35 cellular contexts compared by ENCODE assay signal in the genomic region with DNA sequence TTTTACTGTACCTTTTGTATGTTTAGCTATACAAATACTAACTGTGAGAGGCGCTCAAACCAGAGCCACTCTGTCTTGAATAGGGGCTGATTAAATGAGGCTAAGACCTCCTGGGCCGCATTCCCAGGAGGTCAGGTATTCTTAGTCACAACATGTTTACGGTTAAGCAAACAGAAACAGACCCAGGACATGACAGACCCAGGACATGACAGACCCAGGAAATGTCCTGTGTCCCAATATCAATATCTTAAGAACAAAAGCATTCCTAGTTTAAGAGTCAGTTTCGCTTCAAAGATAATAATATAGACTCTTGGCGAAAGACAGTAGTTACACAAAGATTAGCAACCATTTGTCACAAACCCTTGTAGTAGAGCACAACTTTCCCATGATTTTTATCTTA.
DNase-seq lines count a peak whose midpoint lies in the region; ATAC-seq and TF ChIP-seq lines count a peak whose summit lies in the region.
"Had no signal": no experiment of that assay in that cellular context is flagged by ENCODE, and none has a peak within 500 bp of the region (broad histone marks: within the 10 kb centered on the region; RNA-seq: fewer than 3 reads in every experiment).

No MANE protein-coding gene starts in this region.

- no peaks in the 10 kb centered on the region for H3K9me3 ChIP-seq in cardiac muscle cell (ENCODE audit: low read depth)
- H3K9me3 ChIP-seq in right cardiac atrium (ENCODE audit: control insufficient read depth, low read length), result no peaks in the 10 kb centered on the region
- no peaks in the 10 kb centered on the region for H3K9me3 ChIP-seq in prostate gland
- H3K9me3 ChIP-seq in aorta (ENCODE audit: control insufficient read depth, low read length), result peaks cover 1% of the 10 kb centered on the region
- H3K9me3 ChIP-seq: gastrocnemius medialis, right atrium auricular region, stomach, uterus had no signal

- intact Hi-C loops in right cardiac atrium (cut with DNase I) (no loop called here), prostate gland (cut with DNase I) (no loop called here), aorta (cut with DNase I) (no loop called here)

- DNase-seq in cardiac muscle cell (ENCODE audit: low read depth in 1 of 2, low spot score in 1 of 2), result peak in 1 of 2 donors; percentile 13
- no peak for DNase-seq in right cardiac atrium
- DNase-seq in WTC11 (ENCODE audit: low spot score), result no peak
- DNase-seq in prostate gland (ENCODE audit: low spot score), result peak; percentile 24
- no peak for DNase-seq in globus pallidus (ENCODE audit: low spot score)
- no peak for DNase-seq in aorta
- no peak for DNase-seq in activated naive CD4-positive, alpha-beta T cell treated with anti-CD3 and anti-CD28 coated beads, Interleukin-2, amount 50 U/mL, for 16 hours
- DNase-seq: 8988T; activated CD4-positive, alpha-beta T cell treated with anti-CD3 and anti-CD28 coated beads for 4 hours; activated CD8-positive, alpha-beta T cell treated with anti-CD3 and anti-CD28 coated beads, Interleukin-2, amount 10 ng/mL, durations not matched to agents 7 days and 5 days; amygdala; caudate nucleus; DMS79; gastrocnemius medialis; GDM1; hypothalamus; immature natural killer cell; NCI-H1105; NCI-H2029 treated with DMSO at 0.1 percent for 48 hours; NCI-H524 treated with DMSO at 0.1 percent for 48 hours; SHP77; spleen; stimulated activated CD4-positive, alpha-beta T cell treated with anti-CD3 and anti-CD28 coated beads, Interleukin-2, amount 100 ng/mL, for 48 hours; stomach; uterus had no signal

- no peaks in the 10 kb centered on the region; the same call in 1 of the 2 replicates for H3K36me3 Mint-ChIP-seq in WTC11
- H3K36me3 Mint-ChIP-seq: activated naive CD4-positive, alpha-beta T cell treated with anti-CD3 and anti-CD28 coated beads, Interleukin-2, amount 50 U/mL, for 72 hours; CD14-positive monocyte; immature natural killer cell; memory B cell; neural progenitor cell had no signal

- POLR2A ChIA-PET in WTC11 (lab: Charles Lee), result no interaction called here

- CTCF ChIA-PET in WTC11 (lab: Charles Lee), result interaction anchor here (1.0 to 1.4 kb wide), 2 partner anchors 20 to 365 kb away, joined by 3 to 4 read pairs; no protein-coding TSS in a partner anchor

- H3K9me3 Mint-ChIP-seq in WTC11, result peaks cover 2% of the 10 kb centered on the region; the same call in 1 of the 2 replicates
- H3K9me3 Mint-ChIP-seq: activated naive CD4-positive, alpha-beta T cell treated with anti-CD3 and anti-CD28 coated beads, Interleukin-2, amount 50 U/mL, for 72 hours; activated T-helper 17 cell treated with anti-CD3 and anti-CD28 coated beads, Interleukin-2, amount 50 U/mL, for 72 hours; CD14-positive monocyte; immature natural killer cell; memory B cell; T-helper 2 cell treated with Interferon-gamma antibody and Interleukin-4, amounts not matched to agents 5 μg/mL and 100 μg/mL, for 36 hours had no signal

- ATAC-seq in right cardiac atrium (no peak), WTC11 (peak; percentile 69), esophagus mucosa (peak; percentile 52), aorta (ENCODE audit: low FRiP score) (no peak)
- ATAC-seq: activated CD8-positive, alpha-beta T cell treated with anti-CD3 and anti-CD28 coated beads, Interleukin-2, amount 10 ng/mL, durations not matched to agents 7 days and 5 days; activated naive CD4-positive, alpha-beta T cell treated with anti-CD3 and anti-CD28 coated beads, Interleukin-2, amount 50 U/mL, for 72 hours; activated T-helper 17 cell treated with anti-CD3 and anti-CD28 coated beads, Interleukin-2, amount 50 U/mL, for 72 hours; gastrocnemius medialis; K562 had no signal

- WGBS in right cardiac atrium, result 66% methylated on average over 5 of the region's 5 CpGs
- WGBS in prostate gland, result 57% methylated on average over 5 of the region's 5 CpGs
- whole genome bisulfite sequencing in aorta, 2 donors, result 64 to 68% methylated on average over 5 of the region's 5 CpGs

- H3K27ac ChIP-seq in cardiac muscle cell (peak overlapping the region; percentile 81), right cardiac atrium (ENCODE audit: low read length) (no peak overlapping the region), prostate gland (no peak overlapping the region), aorta (ENCODE audit: low read depth in 1 of 2, low read length in 2 of 2) (no peak overlapping the region)
- H3K27ac ChIP-seq: gastrocnemius medialis, neural progenitor cell, parathyroid adenoma, right atrium auricular region, spleen, stomach, uterus had no signal

- H3K27me3 Mint-ChIP-seq in WTC11 (ENCODE audit: low read depth), result no peaks in the 10 kb centered on the region
- H3K27me3 Mint-ChIP-seq: activated T-helper 17 cell treated with anti-CD3 and anti-CD28 coated beads, Interleukin-2, amount 50 U/mL, for 72 hours; memory B cell had no signal

- H3K27me3 ChIP-seq in cardiac muscle cell (no peaks in the 10 kb centered on the region), right cardiac atrium (ENCODE audit: control insufficient read depth, insufficient read depth) (no peaks in the 10 kb centered on the region), prostate gland (replicated peaks; ENCODE audit: insufficient read depth) (no peaks in the 10 kb centered on the region), aorta (ENCODE audit: control insufficient read depth in 1 of 2, insufficient read depth in 2 of 2, low read length in 1 of 2) (no peaks in the 10 kb centered on the region)
- H3K27me3 ChIP-seq: gastrocnemius medialis, neural progenitor cell, right atrium auricular region, stomach, uterus had no signal

- TF ChIP-seq CTCF in cardiac muscle cell (IDR thresholded peaks at IDR 0.05; ENCODE audit: low read depth, low read length), result no peak
- no peak for TF ChIP-seq CTCF in WTC11 (IDR thresholded peaks at IDR 0.05)
- TF ChIP-seq CTCF in prostate gland (IDR thresholded peaks at IDR 0.05), result no peak

- TF ChIP-seq POLR2A in prostate gland (IDR thresholded peaks at IDR 0.05), result no peak

- H3K4me3 Mint-ChIP-seq in WTC11, result no peak overlapping the region
- H3K4me3 Mint-ChIP-seq: activated CD8-positive, alpha-beta T cell treated with anti-CD3 and anti-CD28 coated beads, Interleukin-2, amount 10 ng/mL, durations not matched to agents 7 days and 5 days; activated T-helper 17 cell treated with anti-CD3 and anti-CD28 coated beads, Interleukin-2, amount 50 U/mL, for 72 hours; CD14-positive monocyte; immature natural killer cell; memory B cell; neural progenitor cell; T-helper 2 cell treated with Interferon-gamma antibody and Interleukin-4, amounts not matched to agents 5 μg/mL and 100 μg/mL, for 36 hours had no signal

- H3K4me3 ChIP-seq in cardiac muscle cell (no peak overlapping the region), right cardiac atrium (ENCODE audit: low read length) (no peak overlapping the region), prostate gland (no peak overlapping the region), aorta (ENCODE audit: low read length in 2 of 2) (no peak overlapping the region)
- H3K4me3 ChIP-seq: gastrocnemius medialis, K562, neural progenitor cell, right atrium auricular region, spleen, stomach, uterus had no signal

- H3K36me3 ChIP-seq in cardiac muscle cell, result no peaks in the 10 kb centered on the region
- no peaks in the 10 kb centered on the region for H3K36me3 ChIP-seq in prostate gland
- H3K36me3 ChIP-seq in aorta (ENCODE audit: control insufficient read depth in 1 of 2, insufficient read depth in 2 of 2, low read length in 1 of 2), result no peaks in the 10 kb centered on the region
- H3K36me3 ChIP-seq: gastrocnemius medialis, neural progenitor cell, right atrium auricular region, spleen, stomach, uterus had no signal

- H3K27ac Mint-ChIP-seq in WTC11, result no peak overlapping the region
- H3K27ac Mint-ChIP-seq: activated CD8-positive, alpha-beta T cell treated with anti-CD3 and anti-CD28 coated beads, Interleukin-2, amount 10 ng/mL, durations not matched to agents 7 days and 5 days; activated naive CD4-positive, alpha-beta T cell treated with anti-CD3 and anti-CD28 coated beads, Interleukin-2, amount 50 U/mL, for 72 hours; activated T-helper 17 cell treated with anti-CD3 and anti-CD28 coated beads, Interleukin-2, amount 50 U/mL, for 72 hours; CD14-positive monocyte; immature natural killer cell; memory B cell; neural progenitor cell; T-helper 2 cell treated with Interferon-gamma antibody and Interleukin-4, amounts not matched to agents 5 μg/mL and 100 μg/mL, for 36 hours had no signal

- H3K4me1 Mint-ChIP-seq in WTC11, result no peaks in the 10 kb centered on the region
- H3K4me1 Mint-ChIP-seq: activated T-helper 17 cell treated with anti-CD3 and anti-CD28 coated beads, Interleukin-2, amount 50 U/mL, for 72 hours; CD14-positive monocyte; immature natural killer cell; memory B cell; neural progenitor cell had no signal

- peaks cover 20% of the 10 kb centered on the region for H3K4me1 ChIP-seq in cardiac muscle cell (ENCODE audit: low read depth)
- no peaks in the 10 kb centered on the region for H3K4me1 ChIP-seq in right cardiac atrium (ENCODE audit: control insufficient read depth, insufficient read depth, low read length)
- H3K4me1 ChIP-seq in prostate gland (replicated peaks), result no peaks in the 10 kb centered on the region
- no peaks in the 10 kb centered on the region for H3K4me1 ChIP-seq in aorta (ENCODE audit: control insufficient read depth in 1 of 2, insufficient read depth in 2 of 2, low read length in 2 of 2)
- H3K4me1 ChIP-seq: gastrocnemius medialis, parathyroid adenoma, right atrium auricular region, spleen, stomach, uterus had no signal

TF ChIP-seq in WTC11, 78 proteins besides CTCF, POLR2A, EP300 and RAD21 (continues in another document):
- TF ChIP-seq ZNF423 (CRISPR knock-in tag; IDR thresholded peaks at IDR 0.05), result peak; percentile 77
- TF ChIP-seq EMX1 (CRISPR knock-in tag; IDR thresholded peaks at IDR 0.05), result no peak
- no peak for TF ChIP-seq GTF2I (CRISPR knock-in tag; conservative IDR thresholded peaks at IDR 0.05)

Comparison
In these comparisons a context has a peak if more than half of its experiments do, and no peak if none do; other contexts are left out.
1. ATAC-seq: peak in WTC11 (single experiment) and esophagus mucosa (single experiment); none in right cardiac atrium (0 of 2) and aorta (single experiment).